Comparison of ENCODE assay signal across 8 cellular contexts in genomic region chr17:3695723-3696411, GRCh38. TPM values are rescaled to one million over a fixed set of nuclear protein-coding genes. Genes with fewer than 3 reads are reported as not detected.
DNase-seq lines count a peak whose midpoint lies in the region; ATAC-seq and TF ChIP-seq lines count a peak whose summit lies in the region.

Gene P2RX5, minus strand, starts transcription at chr17:3696155. Its CDS starts 150 bp downstream, at chr17:3696005.

- H3K36me3 ChIP-seq in ectodermal cell (ENCODE audit: control insufficient read depth, insufficient read depth, low read length), result no peaks in the 10 kb centered on the region
- H3K36me3 ChIP-seq in mucosa of rectum (ENCODE audit: control insufficient read depth in 2 of 2, insufficient read depth in 2 of 2, low read length in 2 of 2), result no peaks in the 10 kb centered on the region
- no peaks in the 10 kb centered on the region for H3K36me3 ChIP-seq in tibial artery

- ATAC-seq in activated CD4-positive, CD25-positive, alpha-beta regulatory T cell treated with anti-CD3 and anti-CD28 coated beads, Interleukin-2, amount 50 U/mL, for 24 hours, result peak; percentile 48 to 60
- ATAC-seq in GM18519 (IDR thresholded peaks at IDR 0.05; ENCODE audit: low FRiP score, unreplicated experiment), result no peak

- H3K9me3 ChIP-seq in ectodermal cell (ENCODE audit: control insufficient read depth, low read length) (no peaks in the 10 kb centered on the region), mucosa of rectum (ENCODE audit: control insufficient read depth in 2 of 2, low read length in 2 of 2) (no peaks in the 10 kb centered on the region), tibial artery (peaks cover 0 to 14% (median 10%) of the 10 kb centered on the region in 3 donors)

- 1% methylated on average over 57 to 60 of the region's 65 CpGs for WGBS in ectodermal cell, 2 experiments

- H3K4me3 ChIP-seq in ectodermal cell (ENCODE audit: insufficient read depth, low read depth, low read length) (peak within 1 kb of the TSS; percentile 24), mucosa of rectum (ENCODE audit: low read length in 2 of 2) (peak within 1 kb of the TSS; percentile 51 to 72), tibial artery (peak within 1 kb of the TSS; percentile 36 to 50)

- H3K27ac ChIP-seq in ectodermal cell (ENCODE audit: insufficient read depth, low read depth, low read length, poor library complexity, severe bottlenecking) (no peak within 1 kb of the TSS), mucosa of rectum (ENCODE audit: low read depth in 2 of 2, low read length in 2 of 2) (peak within 1 kb of the TSS in 1 of 2 donors; percentile 32), tibial artery (no peak within 1 kb of the TSS)

- H3K4me1 ChIP-seq in ectodermal cell (ENCODE audit: control insufficient read depth, insufficient read depth, low read length) (peaks cover 3% of the 10 kb centered on the region), mucosa of rectum (ENCODE audit: control insufficient read depth in 2 of 2, insufficient read depth in 2 of 2, low read length in 2 of 2) (peaks cover 0 to 2% of the 10 kb centered on the region in 2 donors), tibial artery (peaks cover 4 to 22% (median 16%) of the 10 kb centered on the region in 4 donors)

- intact Hi-C loops in tibial artery (cut with DNase I; ENCODE audit: low total_unique reads), result no loop called here

- H3K27me3 ChIP-seq in ectodermal cell (ENCODE audit: control insufficient read depth, insufficient read depth, low read length, poor library complexity, severe bottlenecking) (peaks cover 51% of the 10 kb centered on the region), mucosa of rectum (ENCODE audit: control insufficient read depth in 2 of 2, insufficient read depth in 2 of 2, low read length in 2 of 2) (peaks cover 9 to 18% of the 10 kb centered on the region in 2 donors), tibial artery (peaks cover 13 to 67% of the 10 kb centered on the region in 2 donors)

- no peak for TF ChIP-seq CTCF in tibial artery (IDR thresholded peaks at IDR 0.05)

- H3K9ac ChIP-seq in mucosa of rectum (ENCODE audit: low read depth in 1 of 2, low read length in 2 of 2), result peak within 1 kb of the TSS; percentile 5 to 14

- DNase-seq in CD1c-positive myeloid dendritic cell (ENCODE audit: extremely low spot score) (peak; percentile 64), HK-2 (ENCODE audit: unreplicated experiment) (peak; percentile 37), tibial artery (peak in 1 of 2 donors; percentile 55), globus pallidus (ENCODE audit: low spot score) (no peak)

RNA-seq across cellular contexts. Expression of gene P2RX5, which starts in this region (rescaled TPM):
- 0.48 TPM for polyA plus RNA-seq in ectodermal cell (2013, experiment 1 of 4)
- polyA plus RNA-seq in ectodermal cell (2013, experiment 2 of 4), result 0.50 TPM
- 1.1 TPM for polyA plus RNA-seq in ectodermal cell (2013, experiment 3 of 4)
- 1.3 TPM for polyA plus RNA-seq in ectodermal cell (2013, experiment 4 of 4)
